In genomic region chr3:50620846-50621245, GRCh38 we compare ENCODE assay signal across 8 cellular contexts. TPM values are rescaled to one million over a fixed set of nuclear protein-coding genes. Genes with fewer than 3 reads are reported as not detected.
DNase-seq lines count a peak whose midpoint lies in the region; ATAC-seq and TF ChIP-seq lines count a peak whose summit lies in the region.
"Had no signal": no experiment of that assay in that cellular context is flagged by ENCODE, and none has a peak within 500 bp of the region (broad histone marks: within the 10 kb centered on the region; RNA-seq: fewer than 3 reads in every experiment).

No MANE protein-coding gene starts in this region.

- peaks cover 0 to 48% (median 21%) of the 10 kb centered on the region in 4 donors for H3K4me1 ChIP-seq in Peyer's patch

- TF ChIP-seq POLR2A in Peyer's patch (IDR thresholded peaks at IDR 0.05): no peak

- no peaks in the 10 kb centered on the region for H3K9me3 Mint-ChIP-seq in progenitor cell of endocrine pancreas (ENCODE audit: low read depth)

- peaks cover 11% of the 10 kb centered on the region for H3K4me1 Mint-ChIP-seq in progenitor cell of endocrine pancreas (ENCODE audit: low read depth)

- no peak overlapping the region for H3K27ac Mint-ChIP-seq in progenitor cell of endocrine pancreas

- DNase-seq in ACHN (peak; percentile 89), HUDEP-2 (lab: John Stamatoyannopoulos, UW; ENCODE audit: unreplicated experiment in 76 of 76) (peak in 49 of 76 experiments; percentile 8 to 76 (median 43)), epithelial cell of prostate (ENCODE audit: low read depth, low spot score) (no peak), Peyer's patch (no peak), progenitor cell of endocrine pancreas (ENCODE audit: low spot score, unreplicated experiment) (no peak)
- DNase-seq: NCI-H226, pancreas had no signal

- no peak for ATAC-seq in HG02885 (IDR thresholded peaks at IDR 0.05; ENCODE audit: poor library complexity, unreplicated experiment)
- ATAC-seq: pancreas had no signal

- H3K4me3 ChIP-seq in Peyer's patch: no peak overlapping the region
- H3K4me3 ChIP-seq: pancreas had no signal

- H3K27me3 ChIP-seq in Peyer's patch: no peaks in the 10 kb centered on the region
- H3K27me3 ChIP-seq: pancreas had no signal

- H3K36me3 Mint-ChIP-seq in progenitor cell of endocrine pancreas (ENCODE audit: insufficient read depth): no peaks in the 10 kb centered on the region

- H3K27ac ChIP-seq in epithelial cell of prostate: peak overlapping the region; percentile 7
- peak overlapping the region in 2 of 4 donors; percentile 2 to 73 for H3K27ac ChIP-seq in Peyer's patch

- no peak for TF ChIP-seq CTCF in Peyer's patch (IDR thresholded peaks at IDR 0.05)
- TF ChIP-seq CTCF in progenitor cell of endocrine pancreas (IDR thresholded peaks at IDR 0.05; ENCODE audit: unreplicated experiment): no peak

- H3K4me3 Mint-ChIP-seq in progenitor cell of endocrine pancreas (ENCODE audit: low read depth): no peak overlapping the region

- H3K36me3 ChIP-seq in Peyer's patch: no peaks in the 10 kb centered on the region
- H3K36me3 ChIP-seq: pancreas had no signal

- H3K27me3 Mint-ChIP-seq in progenitor cell of endocrine pancreas: no peaks in the 10 kb centered on the region

- no peaks in the 10 kb centered on the region for H3K9me3 ChIP-seq in Peyer's patch
- H3K9me3 ChIP-seq: pancreas had no signal

- in situ Hi-C loops in ACHN (cut with HindIII; ENCODE audit: low pct_ligation_motif_present, low pct_unique_long_range_greater_than_20kb, low sequenced_read_pairs): no loop called here

RNA-seq across cellular contexts. Expression of gene MAPKAPK3, which starts 3.9 kb away (rescaled TPM):
- total RNA-seq in Peyer's patch (10 to 100 TPM; 25.6 to 44.0 (median 30.0) TPM), progenitor cell of endocrine pancreas (40.8 and 42.6 TPM in 2 replicates)

RNA-seq across cellular contexts. Expression of gene CISH, which starts 9.3 kb away (rescaled TPM):
- total RNA-seq in Peyer's patch (10 to 100 TPM in 3 of 4 donors, 1 to 10 TPM in 1; 9.7 to 13.5 (median 10.9) TPM), progenitor cell of endocrine pancreas (4.9 and 5.2 TPM in 2 replicates)

RNA-seq across cellular contexts. Expression of gene HEMK1, which starts 51.5 kb away (rescaled TPM):
- total RNA-seq in Peyer's patch: 10 to 100 TPM in 3 of 4 donors, 1 to 10 TPM in 1; 8.6 to 15.3 (median 12.5) TPM
- 23.0 and 23.7 TPM in 2 replicates for total RNA-seq in progenitor cell of endocrine pancreas

RNA-seq across cellular contexts. Expression of gene C3orf18, which starts 53.3 kb away (rescaled TPM):
- total RNA-seq in Peyer's patch (10 to 100 TPM in 1 of 4 donors, 1 to 10 TPM in 2, not detected in 1; 1.1 to 26.4 (median 3.2) TPM), progenitor cell of endocrine pancreas (12.0 and 12.5 TPM in 2 replicates)

RNA-seq across cellular contexts. Expression of gene DOCK3, which starts 53.9 kb away (rescaled TPM):
- total RNA-seq in Peyer's patch (under 1 TPM in 3 of 4 donors, not detected in 1; 0.28 to 0.83 (median 0.40) TPM), progenitor cell of endocrine pancreas (10.0 and 10.6 TPM in 2 replicates)

Comparison
In these comparisons a context has a peak if more than half of its experiments do, and no peak if none do; other contexts are left out.
1. DNase-seq: peak in ACHN (single experiment) and HUDEP-2 (49 of 76); none in epithelial cell of prostate (single experiment), Peyer's patch (0 of 3) and progenitor cell of endocrine pancreas (single experiment).